ENCODE assay signal across 9 cellular contexts in genomic region chr20:46402236-46402886, GRCh38. TPM values are rescaled to one million over a fixed set of nuclear protein-coding genes. Genes with fewer than 3 reads are reported as not detected.
A peak's percentile ranks its signal among the peaks of the same experiment; 100 is the strongest.
DNase-seq lines count a peak whose midpoint lies in the region; FAIRE-seq and TF ChIP-seq lines count a peak whose summit lies in the region.
"Had no signal": no experiment of that assay in that cellular context is flagged by ENCODE, and none has a peak within 500 bp of the region (broad histone marks: within the 10 kb centered on the region; RNA-seq: fewer than 3 reads in every experiment).

No MANE protein-coding gene starts in this region.

- no peaks in the 10 kb centered on the region for H3K9me3 Mint-ChIP-seq in CD14-positive monocyte
- H3K9me3 Mint-ChIP-seq: WTC11 had no signal

- peaks cover 8 to 18% of the 10 kb centered on the region in 2 donors for H3K36me3 Mint-ChIP-seq in CD14-positive monocyte

- 27 to 28% methylated on average over 3 of the region's 3 CpGs for WGBS in esophagus, 2 donors

- H3K4me1 ChIP-seq in esophagus (ENCODE audit: control insufficient read depth in 2 of 2, insufficient read depth in 2 of 2, low read length in 1 of 2): peaks cover 4 to 21% of the 10 kb centered on the region in 2 donors

- H3K9me3 ChIP-seq in SK-N-MC (ENCODE audit: low read depth, low read length): no peaks in the 10 kb centered on the region
- no peaks in the 10 kb centered on the region for H3K9me3 ChIP-seq in esophagus (ENCODE audit: control insufficient read depth in 2 of 2, insufficient read depth in 1 of 2, low read depth in 1 of 2, low read length in 1 of 2)
- H3K9me3 ChIP-seq in MG63: no peaks in the 10 kb centered on the region

- DNase-seq in CD14-positive monocyte (ENCODE audit: low spot score) (no peak), SK-N-MC (ENCODE audit: low read depth, low spot score) (no peak), pons (ENCODE audit: low spot score) (peak; percentile 93), NCI-H2107 treated with DMSO at 0.1 percent for 48 hours (lab: John Stamatoyannopoulos, UW; ENCODE audit: unreplicated experiment) (no peak), MG63 (no peak), GM19239 (ENCODE audit: insufficient read length, low spot score) (no peak), D341Med (ENCODE audit: low spot score) (no peak)

- H3K27me3 ChIP-seq in esophagus (ENCODE audit: control insufficient read depth in 1 of 2, insufficient read depth in 2 of 2, low read length in 2 of 2) (no peaks in the 10 kb centered on the region), MG63 (no peaks in the 10 kb centered on the region)

- H3K27ac ChIP-seq in SK-N-MC (0 out of 2 replicates have a peak overlapping the region, but pooled peaks have one; percentile 27), esophagus (ENCODE audit: low read depth in 2 of 2, low read length in 1 of 2) (peak overlapping the region; percentile 70 to 84)

- H3K4me3 Mint-ChIP-seq in CD14-positive monocyte: peak overlapping the region in 1 of 2 donors; percentile 51
- H3K4me3 Mint-ChIP-seq: WTC11 had no signal

- H3K4me3 ChIP-seq in SK-N-MC (no peak overlapping the region), esophagus (ENCODE audit: low read depth in 1 of 2, low read length in 2 of 2) (no peak overlapping the region), MG63 (no peak overlapping the region)

- intact Hi-C loops in CD14-positive monocyte (cut with micrococcal nuclease): no loop called here

- FAIRE-seq in GM19239 (lab: Jason Lieb, UNC): no peak

- no peak overlapping the region for H3K9ac ChIP-seq in SK-N-MC (ENCODE audit: insufficient read length)

- H3K4me1 Mint-ChIP-seq in CD14-positive monocyte: peaks cover 80% of the 10 kb centered on the region

- no peak for TF ChIP-seq CTCF in CD14-positive monocyte (IDR thresholded peaks at IDR 0.05)

- H3K36me3 ChIP-seq in SK-N-MC (ENCODE audit: insufficient read depth, low read length) (no peaks in the 10 kb centered on the region; the same call in 1 of the 2 replicates), esophagus (ENCODE audit: control insufficient read depth in 2 of 2, insufficient read depth in 2 of 2, low read length in 1 of 2) (peaks cover 2 to 5% of the 10 kb centered on the region in 2 donors), MG63 (peaks cover 22% of the 10 kb centered on the region)

- H3K27ac Mint-ChIP-seq in CD14-positive monocyte: peak overlapping the region; percentile 60 to 92 (median 89)

- peaks cover 0 to 3% (median 0%) of the 10 kb centered on the region in 3 donors for H3K27me3 Mint-ChIP-seq in CD14-positive monocyte (ENCODE audit: low read depth in 3 of 3)

RNA-seq across cellular contexts. Expression of gene ELMO2, which starts 4.1 kb away (rescaled TPM):
- polyA plus RNA-seq in CD14-positive monocyte (10 to 100 TPM; 35.3 to 42.3 TPM), esophagus (10 to 100 TPM; 25.3 to 31.1 TPM)
- 29.5 and 41.7 TPM in 2 replicates for total RNA-seq in MG63 (2014; rRNA removed; shearing (Covaris generic); ENCODE audit: low replicate concordance)
